8 cellular contexts compared by ENCODE assay signal in the genomic region with DNA sequence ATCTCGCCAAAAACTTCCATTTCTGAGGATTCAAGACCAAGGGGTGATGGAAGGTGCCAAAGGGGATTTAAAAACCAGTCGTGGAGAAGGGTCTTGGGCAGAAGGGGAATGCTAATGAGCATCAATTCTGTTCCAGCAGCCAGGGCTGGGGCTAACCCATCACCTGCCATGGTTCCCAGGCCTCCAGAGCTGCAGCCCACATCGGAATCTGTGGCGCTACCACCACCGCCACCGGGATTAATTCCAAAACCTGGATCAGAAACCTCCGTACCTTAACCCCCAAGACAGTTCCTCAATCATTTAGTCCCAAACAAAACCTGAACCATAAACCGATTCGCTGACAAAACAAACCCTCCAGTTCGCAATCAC. TPM values are rescaled to one million over a fixed set of nuclear protein-coding genes. Genes with fewer than 3 reads are reported as not detected.
DNase-seq lines count a peak whose midpoint lies in the region; ATAC-seq and TF ChIP-seq lines count a peak whose summit lies in the region.

No MANE protein-coding gene starts in this region.

- H3K27me3 Mint-ChIP-seq in CD4-positive, alpha-beta T cell = no peaks in the 10 kb centered on the region
- H3K27me3 Mint-ChIP-seq in HFFc6 (ENCODE audit: insufficient read depth) = no peaks in the 10 kb centered on the region; the same call in none of the 2 replicates

- H3K36me3 ChIP-seq in OCI-LY7 (ENCODE audit: insufficient read depth, low read length) = peaks cover 6% of the 10 kb centered on the region

- peak overlapping the region; percentile 82 for H3K27ac ChIP-seq in CD4-positive, alpha-beta T cell (ENCODE audit: low read depth, low read length)
- H3K27ac ChIP-seq in angular gyrus (ENCODE audit: low read depth, low read length) (peak overlapping the region; percentile 92), OCI-LY7 (ENCODE audit: low read depth, low read length, poor library complexity, severe bottlenecking) (no peak overlapping the region)

- H3K4me1 ChIP-seq in OCI-LY7 (ENCODE audit: insufficient read depth, low read length, poor library complexity, severe bottlenecking) = no peaks in the 10 kb centered on the region

- no peak for TF ChIP-seq CTCF in CD4-positive, alpha-beta T cell (IDR thresholded peaks at IDR 0.05)
- TF ChIP-seq CTCF in HFFc6 (IDR thresholded peaks at IDR 0.05) = no peak
- no peak for TF ChIP-seq CTCF in OCI-LY7 (conservative IDR thresholded peaks at IDR 0.05; ENCODE audit: low read length)

- no peak overlapping the region for H2AFZ ChIP-seq in OCI-LY7 (ENCODE audit: low read length)

- H4K20me1 ChIP-seq in OCI-LY7 (ENCODE audit: insufficient read depth, low read length) = no peaks in the 10 kb centered on the region

- POLR2A ChIA-PET in CD4-positive, alpha-beta T cell (lab: Charles Lee) = interaction anchor here (0.6 to 2.8 kb wide), 7 partner anchors 14 to 1513 kb away, joined by 3 to 25 read pairs (median 4); a partner anchor contains a TSS
- POLR2A ChIA-PET in OCI-LY7 (lab: Charles Lee) = no interaction called here

- H3K79me2 ChIP-seq in OCI-LY7 (ENCODE audit: insufficient read depth, low read depth, low read length) = no peaks in the 10 kb centered on the region

- peak overlapping the region; percentile 88 for H3K27ac Mint-ChIP-seq in CD4-positive, alpha-beta T cell
- peak overlapping the region; percentile 95 for H3K27ac Mint-ChIP-seq in HFFc6

- DNase-seq in CD4-positive, alpha-beta T cell = no peak
- DNase-seq in HFFc6 (no peak), inferior parietal cortex (ENCODE audit: extremely low spot score) (peak; percentile 22), OCI-LY7 (ENCODE audit: low spot score) (no peak), NCI-H1105 (lab: John Stamatoyannopoulos, UW) (no peak)
- DNase-seq in stimulated activated naive CD8-positive, alpha-beta T cell treated with anti-CD3 and anti-CD28 coated beads, Interleukin-15, Interleukin-2, amounts not matched to agents 100 U/mL and 50 U/mL, for 24 hours = peak; percentile 12

- H3K9me2 ChIP-seq in OCI-LY7 (ENCODE audit: insufficient read depth, low read length) = no peaks in the 10 kb centered on the region

- no peak overlapping the region for H3K4me3 ChIP-seq in OCI-LY7 (ENCODE audit: low read depth, low read length, poor library complexity, severe bottlenecking)

- H3K36me3 Mint-ChIP-seq in CD4-positive, alpha-beta T cell (ENCODE audit: low read depth) = peaks cover 89% of the 10 kb centered on the region
- H3K36me3 Mint-ChIP-seq in HFFc6 (ENCODE audit: low read depth) = peaks cover 57% of the 10 kb centered on the region

- H3K27me3 ChIP-seq in CD4-positive, alpha-beta T cell (ENCODE audit: control insufficient read depth, insufficient read depth, low read length) = no peaks in the 10 kb centered on the region

- H3K4me1 Mint-ChIP-seq in CD4-positive, alpha-beta T cell (ENCODE audit: low read depth) = peaks cover 24% of the 10 kb centered on the region
- peaks cover 6% of the 10 kb centered on the region for H3K4me1 Mint-ChIP-seq in HFFc6 (ENCODE audit: low read depth)

- peak overlapping the region; percentile 95 for H3K4me3 Mint-ChIP-seq in CD4-positive, alpha-beta T cell
- peak overlapping the region; percentile 97 for H3K4me3 Mint-ChIP-seq in HFFc6

- H3K9me3 Mint-ChIP-seq in CD4-positive, alpha-beta T cell = peaks cover 28% of the 10 kb centered on the region
- H3K9me3 Mint-ChIP-seq in HFFc6 = peaks cover 23% of the 10 kb centered on the region

- CTCF ChIA-PET in CD4-positive, alpha-beta T cell (lab: Charles Lee) = interaction anchor here (0.9 kb wide), 1 partner anchor 81 kb away, joined by 3 read pairs; a partner anchor contains a TSS
- CTCF ChIA-PET in OCI-LY7 (lab: Charles Lee; ENCODE audit: unreplicated experiment) = no interaction called here

- no TSS peak for BruUV-seq in OCI-LY7 (replicated peaks; lab: Mats Ljungman, UMichigan)

- ATAC-seq in CD4-positive, alpha-beta T cell (ENCODE audit: poor library complexity) = no peak
- no peak for ATAC-seq in stimulated activated naive CD8-positive, alpha-beta T cell treated with anti-CD3 and anti-CD28 coated beads, Interleukin-15, Interleukin-2, amounts not matched to agents 100 U/mL and 50 U/mL, for 24 hours
- ATAC-seq in esophagus mucosa = no peak

- no peak overlapping the region; the same call in 1 of the 2 replicates for H3K4me2 ChIP-seq in OCI-LY7 (ENCODE audit: low read length)

- intact Hi-C loops in CD4-positive, alpha-beta T cell (cut with DNase I, micrococcal nuclease) = loop anchor here in 1 of 2 experiments (5.0 kb wide), 1 partner anchor 40 kb away; a partner anchor contains a TSS
- intact Hi-C loops in OCI-LY7 (cut with micrococcal nuclease; ENCODE audit: unreplicated experiment) = no loop called here

- peaks cover 51% of the 10 kb centered on the region for H3K9me3 ChIP-seq in CD4-positive, alpha-beta T cell (ENCODE audit: control insufficient read depth, low read length)
- no peaks in the 10 kb centered on the region for H3K9me3 ChIP-seq in OCI-LY7 (ENCODE audit: low read length)

RNA-seq across cellular contexts. Expression of a gene that starts 0.6 kb away (rescaled TPM):
- total RNA-seq in CD4-positive, alpha-beta T cell = 1 to 10 TPM; 8.9 to 9.2 TPM
- total RNA-seq in HFFc6 (2021; fragmentation: NEBNext Ultra II Directional; extraction: Animal tissue kit (Norgen Biotek cat#: 25700)) = 1 to 10 TPM; 4.4 to 5.7 (median 4.8) TPM
- total RNA-seq in OCI-LY7 (2014; rRNA removed; shearing (Covaris generic)) = 0.03 TPM in 1 of 2 replicates, not detected in the other
- not detected in 2 replicates for total RNA-seq in OCI-LY7 (2022)
- 5.2 TPM for total RNA-seq in esophagus mucosa

RNA-seq across cellular contexts. Expression of a gene that starts 20.8 kb away (rescaled TPM):
- 10 to 100 TPM in 1 of 2 experiments, 1 to 10 TPM in 1; 9.7 to 10.5 TPM for total RNA-seq in CD4-positive, alpha-beta T cell
- total RNA-seq in HFFc6 (2021; fragmentation: NEBNext Ultra II Directional; extraction: Animal tissue kit (Norgen Biotek cat#: 25700)) = 1 to 10 TPM; 4.1 to 7.2 (median 5.3) TPM
- total RNA-seq in OCI-LY7 (2014; rRNA removed; shearing (Covaris generic)) = 10.0 and 11.2 TPM in 2 replicates
- 8.9 and 9.0 TPM in 2 replicates for total RNA-seq in OCI-LY7 (2022)
- 3.6 TPM for total RNA-seq in esophagus mucosa

RNA-seq across cellular contexts. Expression of a gene that starts 20.8 kb away (rescaled TPM):
- 10 to 100 TPM; 37.6 to 39.2 TPM for total RNA-seq in CD4-positive, alpha-beta T cell
- 1 to 10 TPM; 4.8 to 7.0 (median 5.6) TPM for total RNA-seq in HFFc6 (2021; fragmentation: NEBNext Ultra II Directional; extraction: Animal tissue kit (Norgen Biotek cat#: 25700))
- total RNA-seq in OCI-LY7 (2014; rRNA removed; shearing (Covaris generic)) = 3.1 and 5.2 TPM in 2 replicates
- total RNA-seq in OCI-LY7 (2022) = 4.9 and 6.2 TPM in 2 replicates
- 5.7 TPM for total RNA-seq in esophagus mucosa

RNA-seq across cellular contexts. Expression of a gene that starts 41.2 kb away (rescaled TPM):
- 10 to 100 TPM; 16.3 to 19.2 TPM for total RNA-seq in CD4-positive, alpha-beta T cell
- 1 to 10 TPM; 5.6 to 6.9 (median 6.7) TPM for total RNA-seq in HFFc6 (2021; fragmentation: NEBNext Ultra II Directional; extraction: Animal tissue kit (Norgen Biotek cat#: 25700))
- total RNA-seq in OCI-LY7 (2014; rRNA removed; shearing (Covaris generic)) = not detected in 2 replicates
- total RNA-seq in OCI-LY7 (2022) (not detected in 2 replicates), esophagus mucosa (5.9 TPM)

Comparison
In these comparisons a context has a peak if more than half of its experiments do, and no peak if none do; other contexts are left out.
1. DNase-seq: peak in inferior parietal cortex (single experiment) and stimulated activated naive CD8-positive, alpha-beta T cell treated with anti-CD3 and anti-CD28 coated beads, Interleukin-15, Interleukin-2, amounts not matched to agents 100 U/mL and 50 U/mL, for 24 hours (single experiment); none in CD4-positive, alpha-beta T cell (0 of 10), HFFc6 (single experiment), OCI-LY7 (single experiment) and NCI-H1105 (single experiment).